37 cellular contexts compared by ENCODE assay signal in the genomic region with DNA sequence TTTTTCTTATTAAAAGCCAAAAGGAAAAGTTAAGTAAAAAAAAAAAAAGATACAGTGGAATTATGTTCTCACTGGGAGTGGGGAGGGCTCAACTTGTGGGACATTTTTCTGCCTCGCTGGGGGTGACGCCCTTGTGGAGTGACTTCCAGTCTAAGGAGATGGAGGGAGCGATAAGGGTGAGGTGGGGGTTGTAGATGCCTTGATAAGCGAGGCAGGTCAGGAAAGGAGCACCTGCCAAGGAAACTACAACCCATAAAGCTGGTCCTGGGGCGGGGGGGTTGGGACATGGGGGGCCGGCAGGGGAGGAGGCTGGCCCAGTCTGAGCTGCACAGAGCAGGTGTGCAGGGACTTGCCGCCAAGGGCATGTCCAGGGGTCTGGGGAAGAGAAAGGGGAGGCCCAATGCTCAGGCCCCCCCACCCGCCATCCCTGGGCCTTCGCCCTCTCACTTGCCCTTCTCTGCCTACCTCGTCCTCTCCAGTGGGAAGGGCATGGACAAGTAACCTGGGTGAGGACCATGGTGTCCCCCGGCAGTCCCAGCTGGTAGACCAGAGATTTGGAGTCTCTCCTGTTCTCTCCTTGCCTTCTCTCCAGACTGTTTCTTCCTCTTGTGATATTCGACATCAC. TPM values are rescaled to one million over a fixed set of nuclear protein-coding genes. Genes with fewer than 3 reads are reported as not detected.
"Had no signal": no experiment of that assay in that cellular context is flagged by ENCODE, and none has a peak within 500 bp of the region (broad histone marks: within the 10 kb centered on the region; RNA-seq: fewer than 3 reads in every experiment).

No MANE protein-coding gene starts in this region.

- DNase-seq: activated B cell treated with CpG ODN at 0.5 μM for 24 hours; activated CD4-positive, alpha-beta memory T cell treated with anti-CD3 and anti-CD28 coated beads for 36 hours; activated CD4-positive, alpha-beta T cell treated with anti-CD3 and anti-CD28 coated beads for 4 hours; activated CD4-positive, alpha-beta T cell treated with anti-CD3 and anti-CD28 coated beads, Interleukin-2, amount 10 ng/mL, durations not matched to agents 24 days and 14 days; activated CD4-positive, alpha-beta T cell treated with anti-CD3 and anti-CD28 coated beads, Interleukin-2, amount 50 U/mL, for 1 hour; activated CD4-positive, alpha-beta T cell treated with anti-CD3 and anti-CD28 coated beads, Interleukin-2, amount 50 U/mL, for 4 hours; activated CD4-positive, CD25-positive, alpha-beta regulatory T cell treated with anti-CD3 and anti-CD28 coated beads, Interleukin-2, amount 50 U/mL, for 72 hours; activated CD8-positive, alpha-beta memory T cell treated with anti-CD3 and anti-CD28 coated beads, Interleukin-2, amount 50 U/mL, for 4 hours; activated CD8-positive, alpha-beta T cell treated with anti-CD3 and anti-CD28 coated beads for 36 hours; activated effector memory CD4-positive, alpha-beta T cell treated with anti-CD3 and anti-CD28 coated beads, Interleukin-2, amount 50 U/mL, for 16 hours; activated gamma-delta T cell treated with Interleukin-2 at 50 U/mL for 16 hours; activated naive CD4-positive, alpha-beta T cell; activated naive CD4-positive, alpha-beta T cell treated with anti-CD3 and anti-CD28 coated beads for 36 hours; activated naive CD4-positive, alpha-beta T cell treated with anti-CD3 and anti-CD28 coated beads, Interleukin-2, amount 50 U/mL, for 16 hours; activated naive CD8-positive, alpha-beta T cell treated with anti-CD3 and anti-CD28 coated beads for 36 hours; activated T-cell treated with anti-CD3 and anti-CD28 coated beads for 4 hours; activated T-cell treated with anti-CD3 and anti-CD28 coated beads, Interleukin-2, amount 50 U/mL, for 1 hour; activated T-cell treated with anti-CD3 and anti-CD28 coated beads, Interleukin-2, amount 50 U/mL, for 4 hours; activated T-cell treated with anti-CD3 and anti-CD28 coated beads, Interleukin-2, amount 50 U/mL, for 72 hours; adrenal gland; amniotic stem cell; aorta; body of pancreas; brain microvascular endothelial cell; caudate nucleus; cerebellar nuclear complex; T-helper 1 cell; T-helper 2 cell; T-helper 9 cell had no signal

- H3K27me3 ChIP-seq: adrenal gland, body of pancreas, brain microvascular endothelial cell, breast epithelium had no signal

- H3K9me3 ChIP-seq: adrenal gland, body of pancreas, breast epithelium had no signal

- ATAC-seq: activated CD8-positive, alpha-beta T cell treated with anti-CD3 and anti-CD28 coated beads for 36 hours; activated naive CD4-positive, alpha-beta T cell treated with anti-CD3 and anti-CD28 coated beads, Interleukin-2, amount 50 U/mL, for 72 hours; activated T-cell treated with anti-CD3 and anti-CD28 coated beads, Interleukin-2, amount 50 U/mL, for 4 hours; activated T-cell treated with anti-CD3 and anti-CD28 coated beads, Interleukin-2, amount 50 U/mL, for 72 hours; activated T-helper 17 cell treated with anti-CD3 and anti-CD28 coated beads, Interleukin-2, amount 50 U/mL, for 72 hours; body of pancreas had no signal

- H3K4me3 ChIP-seq: adrenal gland, body of pancreas, breast epithelium had no signal

- H3K4me1 ChIP-seq: adrenal gland, breast epithelium had no signal

- H3K27ac ChIP-seq: adrenal gland, body of pancreas, brain microvascular endothelial cell, breast epithelium, VCaP had no signal

RNA-seq across cellular contexts. Expression of a gene that starts 2.5 kb away (rescaled TPM):
- total RNA-seq: activated CD4-positive, alpha-beta memory T cell treated with anti-CD3 and anti-CD28 coated beads for 36 hours; activated CD4-positive, alpha-beta T cell treated with anti-CD3 and anti-CD28 coated beads, Interleukin-2, amount 10 ng/mL, durations not matched to agents 24 days and 14 days; activated CD8-positive, alpha-beta memory T cell treated with anti-CD3 and anti-CD28 coated beads for 36 hours; activated CD8-positive, alpha-beta T cell treated with anti-CD3 and anti-CD28 coated beads for 36 hours; activated naive CD4-positive, alpha-beta T cell treated with anti-CD3 and anti-CD28 coated beads for 36 hours; activated naive CD4-positive, alpha-beta T cell treated with anti-CD3 and anti-CD28 coated beads, Interleukin-2, amount 50 U/mL, for 72 hours; activated naive CD8-positive, alpha-beta T cell treated with anti-CD3 and anti-CD28 coated beads for 36 hours; activated T-cell treated with anti-CD3 and anti-CD28 coated beads, Interleukin-2, amount 50 U/mL, for 4 hours; activated T-helper 1 cell treated with anti-CD3 and anti-CD28 coated beads, Interleukin-12 subunit alpha, Interleukin-12 subunit beta, Interleukin-2, Interleukin-4 antibody, amounts not matched to agents 30 ng/mL and 10 ng/mL and 1 ng/mL, durations not matched to agents 14 hours and 24 hours and 36 hours; adrenal gland; aorta; astrocyte; body of pancreas; chondrocyte had no signal
- polyA plus RNA-seq: adrenal gland, aorta had no signal

RNA-seq across cellular contexts. Expression of a gene that starts 3.2 kb away (rescaled TPM):
- total RNA-seq: activated B cell treated with CpG ODN at 0.5 μM for 24 hours; activated CD4-positive, alpha-beta memory T cell treated with anti-CD3 and anti-CD28 coated beads for 36 hours; activated CD4-positive, alpha-beta T cell treated with anti-CD3 and anti-CD28 coated beads, Interleukin-2, amount 10 ng/mL, durations not matched to agents 24 days and 14 days; activated CD8-positive, alpha-beta memory T cell treated with anti-CD3 and anti-CD28 coated beads for 36 hours; activated CD8-positive, alpha-beta T cell treated with anti-CD3 and anti-CD28 coated beads for 36 hours; activated naive CD4-positive, alpha-beta T cell treated with anti-CD3 and anti-CD28 coated beads for 36 hours; activated naive CD4-positive, alpha-beta T cell treated with anti-CD3 and anti-CD28 coated beads, Interleukin-2, amount 50 U/mL, for 72 hours; activated naive CD8-positive, alpha-beta T cell treated with anti-CD3 and anti-CD28 coated beads for 36 hours; activated T-cell treated with anti-CD3 and anti-CD28 coated beads, Interleukin-2, amount 50 U/mL, for 4 hours; activated T-cell treated with anti-CD3 and anti-CD28 coated beads, Interleukin-2, amount 50 U/mL, for 72 hours; activated T-helper 1 cell treated with anti-CD3 and anti-CD28 coated beads, Interleukin-12 subunit alpha, Interleukin-12 subunit beta, Interleukin-2, Interleukin-4 antibody, amounts not matched to agents 30 ng/mL and 10 ng/mL and 1 ng/mL, durations not matched to agents 14 hours and 24 hours and 36 hours; activated T-helper 17 cell treated with anti-CD3 and anti-CD28 coated beads, Interleukin-2, amount 50 U/mL, for 72 hours; adrenal gland; aorta; astrocyte; body of pancreas; breast epithelium; chondrocyte had no signal
- polyA plus RNA-seq: adrenal gland, aorta had no signal

RNA-seq across cellular contexts. Expression of a gene that starts 26.1 kb away (rescaled TPM):
- total RNA-seq: activated T-helper 1 cell treated with anti-CD3 and anti-CD28 coated beads, Interleukin-12 subunit alpha, Interleukin-12 subunit beta, Interleukin-2, Interleukin-4 antibody, amounts not matched to agents 30 ng/mL and 10 ng/mL and 1 ng/mL, durations not matched to agents 14 hours and 24 hours and 36 hours; astrocyte had no signal

RNA-seq across cellular contexts. Expression of a gene that starts 50.5 kb away (rescaled TPM):
- total RNA-seq: activated B cell treated with CpG ODN at 0.5 μM for 24 hours; activated CD4-positive, alpha-beta memory T cell treated with anti-CD3 and anti-CD28 coated beads for 36 hours; activated CD4-positive, alpha-beta T cell treated with anti-CD3 and anti-CD28 coated beads, Interleukin-2, amount 10 ng/mL, durations not matched to agents 24 days and 14 days; activated CD8-positive, alpha-beta memory T cell treated with anti-CD3 and anti-CD28 coated beads for 36 hours; activated CD8-positive, alpha-beta T cell treated with anti-CD3 and anti-CD28 coated beads for 36 hours; activated naive CD4-positive, alpha-beta T cell treated with anti-CD3 and anti-CD28 coated beads for 36 hours; activated naive CD8-positive, alpha-beta T cell treated with anti-CD3 and anti-CD28 coated beads for 36 hours; activated T-cell treated with anti-CD3 and anti-CD28 coated beads, Interleukin-2, amount 50 U/mL, for 4 hours; activated T-helper 1 cell treated with anti-CD3 and anti-CD28 coated beads, Interleukin-12 subunit alpha, Interleukin-12 subunit beta, Interleukin-2, Interleukin-4 antibody, amounts not matched to agents 30 ng/mL and 10 ng/mL and 1 ng/mL, durations not matched to agents 14 hours and 24 hours and 36 hours; chondrocyte had no signal
